23 cellular contexts compared by ENCODE assay signal in the genomic region with DNA sequence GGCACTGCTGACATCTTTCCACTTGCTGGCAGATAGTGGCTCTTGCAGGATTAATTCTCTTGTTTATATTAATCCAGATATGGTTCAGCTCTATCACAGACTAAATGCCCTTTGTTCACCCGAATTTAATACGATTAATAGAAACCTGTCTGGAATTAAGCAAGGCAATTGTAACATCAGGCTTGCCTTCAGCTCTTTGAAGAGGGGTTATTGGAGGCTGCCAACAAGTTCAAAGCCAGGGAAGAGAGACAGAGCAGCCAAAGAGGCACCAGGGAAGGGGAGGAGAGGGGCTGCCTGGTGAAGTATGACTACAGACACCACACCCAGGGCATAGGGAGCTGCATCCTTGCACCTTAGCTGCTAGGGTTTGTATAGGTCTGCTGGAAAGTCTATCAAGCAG.
"Had no signal": no experiment of that assay in that cellular context is flagged by ENCODE, and none has a peak within 500 bp of the region (broad histone marks: within the 10 kb centered on the region; RNA-seq: fewer than 3 reads in every experiment).

No MANE protein-coding gene starts in this region.

- H3K36me3 ChIP-seq: cardiac muscle cell, colonic mucosa, right atrium auricular region, stomach, suprapubic skin, tibial artery, upper lobe of right lung had no signal

- H3K27ac ChIP-seq: body of pancreas, cardiac muscle cell, colonic mucosa, right atrium auricular region, stomach, suprapubic skin, tibial artery, upper lobe of right lung had no signal

- H3K4me1 ChIP-seq: body of pancreas, colonic mucosa, right atrium auricular region, tibial artery, upper lobe of right lung had no signal

- H3K9me3 ChIP-seq: body of pancreas, colonic mucosa, right atrium auricular region, stomach, suprapubic skin, tibial artery, upper lobe of right lung had no signal

- ATAC-seq: activated CD8-positive, alpha-beta memory T cell treated with anti-CD3 and anti-CD28 coated beads, Interleukin-2, amount 10 ng/mL, durations not matched to agents 7 days and 5 days; activated CD8-positive, alpha-beta T cell treated with anti-CD3 and anti-CD28 coated beads for 36 hours; body of pancreas; left colon; naive thymus-derived CD8-positive, alpha-beta T cell; stimulated activated naive B cell treated with anti-CD40 and anti-IgM and Interleukin-4, amounts not matched to agents 10 μg/mL and 1 μg/mL and 100 μg/mL, for 72 hours; upper lobe of right lung had no signal

- DNase-seq: activated B cell treated with CpG ODN at 0.5 μM for 24 hours; activated CD4-positive, alpha-beta T cell treated with anti-CD3 and anti-CD28 coated beads, Interleukin-2, amount 50 U/mL, for 1 hour; activated CD8-positive, alpha-beta memory T cell treated with anti-CD3 and anti-CD28 coated beads, Interleukin-2, amount 10 ng/mL, durations not matched to agents 7 days and 5 days; activated CD8-positive, alpha-beta T cell treated with anti-CD3 and anti-CD28 coated beads for 36 hours; activated T-cell treated with anti-CD3 and anti-CD28 coated beads, Interleukin-2, amount 50 U/mL, for 48 hours; body of pancreas; cerebellar nuclear complex; colonic mucosa; effector memory CD4-positive, alpha-beta T cell; immature natural killer cell; kidney; left colon; naive thymus-derived CD8-positive, alpha-beta T cell; stimulated activated CD4-positive, alpha-beta T cell treated with anti-CD3 and anti-CD28 coated beads, Interleukin-15, amount 100 ng/mL, for 24 hours; stimulated activated CD4-positive, alpha-beta T cell treated with anti-CD3 and anti-CD28 coated beads, Interleukin-2, amount 100 ng/mL, for 24 hours; stimulated activated naive B cell treated with anti-CD40 and anti-IgM and Interleukin-4, amounts not matched to agents 10 μg/mL and 1 μg/mL and 100 μg/mL, for 72 hours; stomach; T-helper 2 cell; tibial artery; upper lobe of right lung had no signal

- H3K27me3 ChIP-seq: body of pancreas, cardiac muscle cell, colonic mucosa, right atrium auricular region, stomach, suprapubic skin, tibial artery, upper lobe of right lung had no signal

- H3K4me3 ChIP-seq: body of pancreas, cardiac muscle cell, colonic mucosa, right atrium auricular region, stomach, suprapubic skin, tibial artery, upper lobe of right lung had no signal
